19 cellular contexts compared by ENCODE assay signal in the genomic region with DNA sequence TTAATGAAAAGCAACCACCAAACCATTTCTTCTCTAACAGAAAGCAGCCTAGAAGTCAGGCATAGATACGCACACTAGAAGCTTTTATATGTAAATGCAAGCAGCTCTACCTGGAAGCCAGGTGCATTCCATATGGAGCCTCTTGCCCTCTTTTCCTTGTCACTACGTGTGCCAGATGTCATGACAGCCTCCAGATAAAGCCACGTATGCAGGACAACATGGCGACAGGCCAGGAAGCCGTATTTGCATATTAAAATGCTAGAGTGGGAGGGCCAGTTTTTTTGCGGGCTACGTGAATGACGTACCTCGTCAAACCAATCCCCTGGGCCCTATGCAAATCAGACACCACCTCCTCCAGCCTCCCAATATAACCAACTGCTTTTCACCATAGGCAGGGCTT.
"Had no signal": no experiment of that assay in that cellular context is flagged by ENCODE, and none has a peak within 500 bp of the region (broad histone marks: within the 10 kb centered on the region; RNA-seq: fewer than 3 reads in every experiment).

No MANE protein-coding gene starts in this region.

- H3K27ac ChIP-seq: colonic mucosa, foreskin keratinocyte, neutrophil, sigmoid colon, skin epidermis, thyroid gland had no signal

- DNase-seq: colonic mucosa; effector CD4-positive, alpha-beta T cell; endodermal cell; erythroblast; foreskin keratinocyte; head of caudate nucleus; islet precursor cell; mucosa of descending colon; naive thymus-derived CD8-positive, alpha-beta T cell; posterior cingulate gyrus; sigmoid colon; stimulated activated CD4-positive, alpha-beta T cell treated with anti-CD3 and anti-CD28 coated beads, Interleukin-2, amount 100 ng/mL, for 24 hours; stimulated activated naive CD4-positive, alpha-beta T cell treated with Interleukin-2 at 50 U/mL for 16 hours; thyroid gland had no signal

- H3K36me3 ChIP-seq: colonic mucosa, neutrophil, sigmoid colon, thyroid gland had no signal

- ATAC-seq: foreskin keratinocyte; left lobe of liver; mucosa of descending colon; naive thymus-derived CD8-positive, alpha-beta T cell had no signal

- H3K4me3 ChIP-seq: colonic mucosa, hepatocyte, mucosa of descending colon, sigmoid colon, skin epidermis, thyroid gland had no signal

- H3K79me2 ChIP-seq: hepatocyte had no signal

- H3K9me3 Mint-ChIP-seq: endodermal cell had no signal

- H3K4me3 Mint-ChIP-seq: endodermal cell; naive thymus-derived CD8-positive, alpha-beta T cell; type B pancreatic cell had no signal

- H3K4me1 Mint-ChIP-seq: endodermal cell; naive thymus-derived CD8-positive, alpha-beta T cell had no signal

- H3K4me2 ChIP-seq: hepatocyte had no signal

- H3K27me3 ChIP-seq: colonic mucosa, foreskin keratinocyte, hepatocyte, neutrophil, sigmoid colon, thyroid gland had no signal

- H3K27me3 Mint-ChIP-seq: naive thymus-derived CD8-positive, alpha-beta T cell had no signal

- H3K9me3 ChIP-seq: colonic mucosa, mucosa of descending colon, neutrophil, sigmoid colon, thyroid gland had no signal

- H3K27ac Mint-ChIP-seq: endodermal cell; naive thymus-derived CD8-positive, alpha-beta T cell; type B pancreatic cell had no signal

- H2AFZ ChIP-seq: hepatocyte had no signal

- H3K36me3 Mint-ChIP-seq: naive thymus-derived CD8-positive, alpha-beta T cell; type B pancreatic cell had no signal

- H3K4me1 ChIP-seq: colonic mucosa, foreskin keratinocyte, sigmoid colon, thyroid gland had no signal
